In the genomic region with DNA sequence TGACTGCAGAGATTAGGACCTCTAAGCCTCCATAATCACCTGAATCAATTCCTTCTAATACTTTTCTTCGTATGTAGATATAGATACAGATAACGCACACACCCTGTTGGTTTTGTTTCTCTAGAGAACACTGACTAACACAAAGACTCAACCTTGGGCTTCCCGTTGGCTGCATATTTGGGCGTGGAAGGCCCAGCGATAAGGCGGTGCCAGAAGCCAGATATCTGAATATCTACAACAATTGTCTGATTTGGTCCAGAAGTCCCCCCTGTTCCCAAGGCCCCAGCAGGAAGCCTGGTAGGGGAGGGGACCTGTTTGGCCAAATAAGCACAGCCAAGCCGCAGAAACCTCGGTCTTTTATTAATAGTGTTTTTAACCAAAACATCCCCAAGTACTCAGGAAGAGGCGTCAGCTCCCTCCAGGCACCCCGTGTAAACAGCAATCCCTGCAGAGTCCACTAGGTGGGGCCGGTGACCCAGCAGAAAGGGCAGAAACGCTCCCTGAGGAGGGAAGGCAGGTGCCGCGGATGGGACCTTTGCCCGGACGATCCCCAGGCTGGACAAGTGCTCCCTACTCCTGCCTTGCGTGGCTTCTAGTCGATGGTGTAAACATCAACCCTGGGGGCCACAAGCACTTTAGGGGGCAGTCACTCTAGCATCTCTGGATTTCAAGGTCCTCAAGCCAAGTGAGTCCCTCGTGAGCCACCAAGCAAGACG, we compare ENCODE assay signal across 1 cellular context.
TF ChIP-seq lines count a peak whose summit lies in the region.

No MANE protein-coding gene starts in this region.

TF ChIP-seq in K562, 482 proteins besides CTCF, POLR2A, EP300 and RAD21 (continued from another document):
- 0 out of 2 replicates have a peak, but pooled peaks have one; percentile 11 for TF ChIP-seq CREM (IDR thresholded peaks at IDR 0.05; ENCODE audit: low read depth)
- TF ChIP-seq L3MBTL2 (IDR thresholded peaks at IDR 0.05), result 0 out of 2 replicates have a peak, but pooled peaks have one; percentile 15
- 0 out of 2 replicates have a peak, but pooled peaks have one; percentile 32 for TF ChIP-seq RB1 (IDR thresholded peaks at IDR 0.05; ENCODE audit: low read depth)
- no peak for TF ChIP-seq HNRNPL (IDR thresholded peaks at IDR 0.05; ENCODE audit: low read depth, low read length)
- no peak for TF ChIP-seq RCOR1 (IDR thresholded peaks at IDR 0.05; ENCODE audit: borderline replicate concordance in 1 of 2, low read depth in 2 of 2, low read length in 2 of 2)
- TF ChIP-seq SMC3 (conservative IDR thresholded peaks at IDR 0.05; ENCODE audit: insufficient read depth, low read depth, low read length), result peak; percentile 57
- 0 out of 2 replicates have a peak, but pooled peaks have one; percentile 22 for TF ChIP-seq FOXJ2 (tag; IDR thresholded peaks at IDR 0.05)
- TF ChIP-seq HCFC1 (IDR thresholded peaks at IDR 0.05; ENCODE audit: low read depth, low read length), result no peak
- TF ChIP-seq GATAD2A (IDR thresholded peaks at IDR 0.05), result no peak
- peak; percentile 69; the same call in 1 of the 2 replicates for TF ChIP-seq STAG1 (CRISPR knock-in tag; IDR thresholded peaks at IDR 0.05; ENCODE audit: borderline replicate concordance)
- no peak for TF ChIP-seq PHF8 (IDR thresholded peaks at IDR 0.05; ENCODE audit: borderline replicate concordance, low read length)
- TF ChIP-seq ZNF263 (CRISPR knock-in tag; IDR thresholded peaks at IDR 0.05; ENCODE audit: borderline replicate concordance), result peak; percentile 85
- TF ChIP-seq, protein P1, sequence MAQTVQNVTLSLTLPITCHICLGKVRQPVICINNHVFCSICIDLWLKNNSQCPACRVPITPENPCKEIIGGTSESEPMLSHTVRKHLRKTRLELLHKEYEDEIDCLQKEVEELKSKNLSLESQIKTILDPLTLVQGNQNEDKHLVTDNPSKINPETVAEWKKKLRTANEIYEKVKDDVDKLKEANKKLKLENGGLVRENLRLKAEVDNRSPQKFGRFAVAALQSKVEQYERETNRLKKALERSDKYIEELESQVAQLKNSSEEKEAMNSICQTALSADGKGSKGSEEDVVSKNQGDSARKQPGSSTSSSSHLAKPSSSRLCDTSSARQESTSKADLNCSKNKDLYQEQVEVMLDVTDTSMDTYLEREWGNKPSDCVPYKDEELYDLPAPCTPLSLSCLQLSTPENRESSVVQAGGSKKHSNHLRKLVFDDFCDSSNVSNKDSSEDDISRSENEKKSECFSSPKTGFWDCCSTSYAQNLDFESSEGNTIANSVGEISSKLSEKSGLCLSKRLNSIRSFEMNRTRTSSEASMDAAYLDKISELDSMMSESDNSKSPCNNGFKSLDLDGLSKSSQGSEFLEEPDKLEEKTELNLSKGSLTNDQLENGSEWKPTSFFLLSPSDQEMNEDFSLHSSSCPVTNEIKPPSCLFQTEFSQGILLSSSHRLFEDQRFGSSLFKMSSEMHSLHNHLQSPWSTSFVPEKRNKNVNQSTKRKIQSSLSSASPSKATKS (CRISPR knock-in tag; IDR thresholded peaks at IDR 0.05), result no peak
- TF ChIP-seq, protein P2, sequence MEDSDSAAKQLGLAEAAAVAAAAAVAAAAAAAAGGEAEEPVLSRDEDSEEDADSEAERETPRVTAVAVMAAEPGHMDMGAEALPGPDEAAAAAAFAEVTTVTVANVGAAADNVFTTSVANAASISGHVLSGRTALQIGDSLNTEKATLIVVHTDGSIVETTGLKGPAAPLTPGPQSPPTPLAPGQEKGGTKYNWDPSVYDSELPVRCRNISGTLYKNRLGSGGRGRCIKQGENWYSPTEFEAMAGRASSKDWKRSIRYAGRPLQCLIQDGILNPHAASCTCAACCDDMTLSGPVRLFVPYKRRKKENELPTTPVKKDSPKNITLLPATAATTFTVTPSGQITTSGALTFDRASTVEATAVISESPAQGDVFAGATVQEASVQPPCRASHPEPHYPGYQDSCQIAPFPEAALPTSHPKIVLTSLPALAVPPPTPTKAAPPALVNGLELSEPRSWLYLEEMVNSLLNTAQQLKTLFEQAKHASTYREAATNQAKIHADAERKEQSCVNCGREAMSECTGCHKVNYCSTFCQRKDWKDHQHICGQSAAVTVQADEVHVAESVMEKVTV (CRISPR knock-in tag; IDR thresholded peaks at IDR 0.05), result peak; percentile 66; the same call in 1 of the 2 replicates
- TF ChIP-seq HNRNPLL (IDR thresholded peaks at IDR 0.05; ENCODE audit: low read depth, low read length, poor library complexity, severe bottlenecking), result no peak
- 0 out of 4 replicates have a peak, but pooled peaks have one; percentile 32 for TF ChIP-seq FOXK2 (conservative IDR thresholded peaks at IDR 0.05 in 1 of 2, IDR thresholded peaks at IDR 0.05 in 1 of 2; ENCODE audit: low read depth in 2 of 2)
- no peak for TF ChIP-seq NCOA1 (IDR thresholded peaks at IDR 0.05; ENCODE audit: low read depth)
- no peak for TF ChIP-seq IRF2 (CRISPR knock-in tag; IDR thresholded peaks at IDR 0.05)
- no peak for TF ChIP-seq ZNF146 (CRISPR knock-in tag; IDR thresholded peaks at IDR 0.05; ENCODE audit: unreplicated experiment)
- TF ChIP-seq KAT2B (IDR thresholded peaks at IDR 0.05; ENCODE audit: low read depth, low read length), result no peak
- TF ChIP-seq KAT7 (CRISPR knock-in tag; IDR thresholded peaks at IDR 0.05; ENCODE audit: borderline replicate concordance), result no peak
- TF ChIP-seq EHMT2 (IDR thresholded peaks at IDR 0.05), result no peak
- 0 out of 4 replicates have a peak, but pooled peaks of 1 of the 2 experiments have one; percentile 28 for TF ChIP-seq MAZ (CRISPR knock-in tag; conservative IDR thresholded peaks at IDR 0.05 in 1 of 2, IDR thresholded peaks at IDR 0.05 in 1 of 2)
- no peak for TF ChIP-seq SREBF1 (IDR thresholded peaks at IDR 0.05; ENCODE audit: borderline replicate concordance, low read depth, low read length)
